Comparison of ENCODE assay signal across 17 cellular contexts in genomic region chr2:197672494-197672893, GRCh38. TPM values are rescaled to one million over a fixed set of nuclear protein-coding genes. Genes with fewer than 3 reads are reported as not detected.
"Had no signal": no experiment of that assay in that cellular context is flagged by ENCODE, and none has a peak within 500 bp of the region (broad histone marks: within the 10 kb centered on the region; RNA-seq: fewer than 3 reads in every experiment).

No MANE protein-coding gene starts in this region.

- H3K4me3 ChIP-seq: ovary, uterus had no signal

- H3K4me1 ChIP-seq: uterus had no signal

- H3K27ac ChIP-seq: adrenal gland, brain microvascular endothelial cell, ovary, tibial artery, uterus had no signal

- H3K4me3 Mint-ChIP-seq: activated CD4-positive, alpha-beta memory T cell treated with anti-CD3 and anti-CD28 coated beads for 36 hours; activated CD4-positive, alpha-beta T cell treated with anti-CD3 and anti-CD28 coated beads for 36 hours; activated CD8-positive, alpha-beta memory T cell treated with anti-CD3 and anti-CD28 coated beads, Interleukin-2, amount 10 ng/mL, durations not matched to agents 7 days and 5 days; activated naive CD4-positive, alpha-beta T cell treated with anti-CD3 and anti-CD28 coated beads, Interleukin-2, amount 50 U/mL, for 24 hours; activated T-cell treated with anti-CD3 and anti-CD28 coated beads, Interleukin-2, amount 50 U/mL, for 24 hours; endodermal cell; natural killer cell treated with Interleukin-12 subunit alpha and Interleukin-12 subunit beta and Interleukin-15 and Interleukin-18, amount 100 ng/mL, for 72 hours; stimulated activated effector memory CD8-positive, alpha-beta T cell treated with anti-CD3 and anti-CD28 coated beads, Interleukin-12 subunit alpha, Interleukin-12 subunit beta, amount 100 ng/mL, for 72 hours had no signal

- DNase-seq: activated CD4-positive, alpha-beta memory T cell treated with anti-CD3 and anti-CD28 coated beads for 36 hours; activated CD4-positive, alpha-beta T cell treated with anti-CD3 and anti-CD28 coated beads for 36 hours; activated CD8-positive, alpha-beta memory T cell treated with anti-CD3 and anti-CD28 coated beads, Interleukin-2, amount 10 ng/mL, durations not matched to agents 7 days and 5 days; activated effector memory CD4-positive, alpha-beta T cell treated with Interleukin-2 at 50 U/mL for 16 hours; activated T-cell treated with anti-CD3 and anti-CD28 coated beads, Interleukin-2, amount 50 U/mL, for 24 hours; adrenal gland; brain microvascular endothelial cell; mesenchymal stem cell; ovary; T-helper 2 cell; tibial artery; uterus had no signal

- H3K9me3 ChIP-seq: adrenal gland, uterus had no signal

- H3K27ac Mint-ChIP-seq: activated CD4-positive, alpha-beta memory T cell treated with anti-CD3 and anti-CD28 coated beads for 36 hours; activated CD4-positive, alpha-beta T cell treated with anti-CD3 and anti-CD28 coated beads for 36 hours; activated CD8-positive, alpha-beta memory T cell treated with anti-CD3 and anti-CD28 coated beads, Interleukin-2, amount 10 ng/mL, durations not matched to agents 7 days and 5 days; activated naive CD4-positive, alpha-beta T cell treated with anti-CD3 and anti-CD28 coated beads, Interleukin-2, amount 50 U/mL, for 24 hours; activated T-cell treated with anti-CD3 and anti-CD28 coated beads, Interleukin-2, amount 50 U/mL, for 24 hours; endodermal cell; natural killer cell treated with Interleukin-12 subunit alpha and Interleukin-12 subunit beta and Interleukin-15 and Interleukin-18, amount 100 ng/mL, for 72 hours; stimulated activated effector memory CD8-positive, alpha-beta T cell treated with anti-CD3 and anti-CD28 coated beads, Interleukin-12 subunit alpha, Interleukin-12 subunit beta, amount 100 ng/mL, for 72 hours had no signal

- FAIRE-seq: keratinocyte had no signal

- H3K4me1 Mint-ChIP-seq: activated CD4-positive, alpha-beta T cell treated with anti-CD3 and anti-CD28 coated beads for 36 hours; activated CD8-positive, alpha-beta memory T cell treated with anti-CD3 and anti-CD28 coated beads, Interleukin-2, amount 10 ng/mL, durations not matched to agents 7 days and 5 days; activated naive CD4-positive, alpha-beta T cell treated with anti-CD3 and anti-CD28 coated beads, Interleukin-2, amount 50 U/mL, for 24 hours had no signal

- H3K36me3 ChIP-seq: adrenal gland, brain microvascular endothelial cell, ovary, uterus had no signal

- ATAC-seq: activated CD4-positive, alpha-beta T cell treated with anti-CD3 and anti-CD28 coated beads for 36 hours; activated CD8-positive, alpha-beta memory T cell treated with anti-CD3 and anti-CD28 coated beads, Interleukin-2, amount 10 ng/mL, durations not matched to agents 7 days and 5 days; natural killer cell treated with Interleukin-12 subunit alpha and Interleukin-12 subunit beta and Interleukin-15 and Interleukin-18, amount 100 ng/mL, for 72 hours; stimulated activated effector memory CD8-positive, alpha-beta T cell treated with anti-CD3 and anti-CD28 coated beads, Interleukin-12 subunit alpha, Interleukin-12 subunit beta, amount 100 ng/mL, for 72 hours had no signal

- H3K27me3 ChIP-seq: adrenal gland, brain microvascular endothelial cell, ovary, tibial artery, uterus had no signal

- H3K36me3 Mint-ChIP-seq: activated CD8-positive, alpha-beta memory T cell treated with anti-CD3 and anti-CD28 coated beads, Interleukin-2, amount 10 ng/mL, durations not matched to agents 7 days and 5 days; stimulated activated effector memory CD8-positive, alpha-beta T cell treated with anti-CD3 and anti-CD28 coated beads, Interleukin-12 subunit alpha, Interleukin-12 subunit beta, amount 100 ng/mL, for 72 hours had no signal

RNA-seq across cellular contexts. Expression of gene RFTN2, which starts 2.9 kb away (rescaled TPM):
- total RNA-seq: activated CD4-positive, alpha-beta memory T cell treated with anti-CD3 and anti-CD28 coated beads for 36 hours; activated CD4-positive, alpha-beta T cell treated with anti-CD3 and anti-CD28 coated beads for 36 hours; activated CD8-positive, alpha-beta memory T cell treated with anti-CD3 and anti-CD28 coated beads, Interleukin-2, amount 10 ng/mL, durations not matched to agents 7 days and 5 days; natural killer cell treated with Interleukin-12 subunit alpha and Interleukin-12 subunit beta and Interleukin-15 and Interleukin-18, amount 100 ng/mL, for 72 hours had no signal
